Comparison of ENCODE assay signal across 9 cellular contexts in genomic region chr3:193963808-193964516, GRCh38.
DNase-seq lines count a peak whose midpoint lies in the region; ATAC-seq and TF ChIP-seq lines count a peak whose summit lies in the region.
"Had no signal": no experiment of that assay in that cellular context is flagged by ENCODE, and none has a peak within 500 bp of the region (broad histone marks: within the 10 kb centered on the region; RNA-seq: fewer than 3 reads in every experiment).

No MANE protein-coding gene starts in this region.

- H3K36me3 Mint-ChIP-seq in CD14-positive monocyte = no peaks in the 10 kb centered on the region

- no peak for DNase-seq in Right ventricle myocardium inferior (ENCODE audit: missing footprints)
- no peak for DNase-seq in left ventricle myocardium inferior
- DNase-seq in psoas muscle = no peak
- DNase-seq in CD14-positive monocyte (ENCODE audit: low spot score) = no peak
- no peak for DNase-seq in superior temporal gyrus (ENCODE audit: extremely low spot score)
- DNase-seq: amygdala had no signal

- intact Hi-C loops in Right ventricle myocardium inferior (cut with DNase I) = no loop called here
- intact Hi-C loops in left ventricle myocardium inferior (cut with micrococcal nuclease) = no loop called here
- intact Hi-C loops in psoas muscle (cut with DNase I) = no loop called here
- intact Hi-C loops in CD14-positive monocyte (cut with micrococcal nuclease) = no loop called here

- H3K9me3 Mint-ChIP-seq in CD14-positive monocyte = peaks cover 0 to 3% (median 0%) of the 10 kb centered on the region in 7 donors

- peaks cover 45% of the 10 kb centered on the region for H3K27me3 ChIP-seq in left ventricle myocardium inferior (ENCODE audit: low read depth)
- peaks cover 0 to 3% (median 0%) of the 10 kb centered on the region in 3 donors for H3K27me3 ChIP-seq in psoas muscle (ENCODE audit: insufficient read depth in 3 of 3, low read length in 2 of 3)

- H3K4me1 ChIP-seq in left ventricle myocardium inferior (peaks cover 10% of the 10 kb centered on the region), psoas muscle (peaks cover 9% of the 10 kb centered on the region)

- H3K4me3 Mint-ChIP-seq in CD14-positive monocyte = peak overlapping the region in 1 of 2 donors; percentile 7

- no peak for TF ChIP-seq CTCF in left ventricle myocardium inferior (IDR thresholded peaks at IDR 0.05; ENCODE audit: borderline replicate concordance)
- no peak for TF ChIP-seq CTCF in psoas muscle (IDR thresholded peaks at IDR 0.05)
- TF ChIP-seq CTCF in CD14-positive monocyte (IDR thresholded peaks at IDR 0.05) = no peak

- no peak overlapping the region for H3K27ac Mint-ChIP-seq in CD14-positive monocyte

- H3K27me3 Mint-ChIP-seq in CD14-positive monocyte (ENCODE audit: low read depth in 3 of 3) = peaks cover 35 to 64% (median 51%) of the 10 kb centered on the region in 3 donors

- WGBS in psoas muscle, 3 donors = 51 to 74% (median 51%) methylated on average over 7 of the region's 7 CpGs

- ATAC-seq in Right ventricle myocardium inferior = peak; percentile 59
- ATAC-seq in GM21447 (IDR thresholded peaks at IDR 0.05; ENCODE audit: unreplicated experiment) = peak; percentile 84
- ATAC-seq in HG03378 (IDR thresholded peaks at IDR 0.05; ENCODE audit: unreplicated experiment) = peak; percentile 98
- ATAC-seq in psoas muscle = peak in 3 of 4 donors; percentile 68 to 84 (median 82)
- ATAC-seq in SK-N-SH treated with all-trans-retinoic acid at 6 μM for 48 hours = no peak

- H3K4me1 Mint-ChIP-seq in CD14-positive monocyte = peaks cover 3% of the 10 kb centered on the region

- no peaks in the 10 kb centered on the region for H3K36me3 ChIP-seq in left ventricle myocardium inferior
- no peaks in the 10 kb centered on the region for H3K36me3 ChIP-seq in psoas muscle (ENCODE audit: insufficient read depth in 1 of 2, low read depth in 1 of 2)

- H3K9me3 ChIP-seq in left ventricle myocardium inferior (replicated peaks) = no peaks in the 10 kb centered on the region
- no peaks in the 10 kb centered on the region for H3K9me3 ChIP-seq in psoas muscle

- H3K4me3 ChIP-seq in left ventricle myocardium inferior = no peak overlapping the region
- H3K4me3 ChIP-seq in psoas muscle = no peak overlapping the region

- no peak overlapping the region for H3K27ac ChIP-seq in left ventricle myocardium inferior (replicated peaks)
- no peak overlapping the region for H3K27ac ChIP-seq in psoas muscle

TF ChIP-seq in SK-N-SH treated with all-trans-retinoic acid at 6 μM for 48 hours, 23 proteins besides CTCF, POLR2A, EP300 and RAD21:
- TF ChIP-seq TSHZ2 (CRISPR knock-in tag; IDR thresholded peaks at IDR 0.05) (no peak), ESRRG (CRISPR knock-in tag; IDR thresholded peaks at IDR 0.05) (no peak), TCF4 (CRISPR knock-in tag; IDR thresholded peaks at IDR 0.05; ENCODE audit: borderline replicate concordance) (no peak), ARNTL (CRISPR knock-in tag; IDR thresholded peaks at IDR 0.05; ENCODE audit: borderline replicate concordance, low read depth) (no peak), GLIS3 (CRISPR knock-in tag; IDR thresholded peaks at IDR 0.05) (no peak), SNAI2 (CRISPR knock-in tag; IDR thresholded peaks at IDR 0.05) (no peak), ZNF565 (CRISPR knock-in tag; conservative IDR thresholded peaks at IDR 0.05; ENCODE audit: low read depth) (no peak), ZFP3 (CRISPR knock-in tag; IDR thresholded peaks at IDR 0.05) (no peak), OSR1 (CRISPR knock-in tag; IDR thresholded peaks at IDR 0.05) (no peak), POU6F1 (CRISPR knock-in tag; IDR thresholded peaks at IDR 0.05; ENCODE audit: borderline replicate concordance, low read depth) (no peak), ZC3H10 (CRISPR knock-in tag; IDR thresholded peaks at IDR 0.05) (no peak), TOX (CRISPR knock-in tag; IDR thresholded peaks at IDR 0.05; ENCODE audit: borderline replicate concordance) (no peak), PATZ1 (CRISPR knock-in tag; IDR thresholded peaks at IDR 0.05; ENCODE audit: borderline replicate concordance) (no peak), ZFP30 (CRISPR knock-in tag; IDR thresholded peaks at IDR 0.05) (no peak), BACH2 (CRISPR knock-in tag; IDR thresholded peaks at IDR 0.05; ENCODE audit: borderline replicate concordance) (no peak), CSDC2 (CRISPR knock-in tag; IDR thresholded peaks at IDR 0.05) (no peak), RARB (CRISPR knock-in tag; IDR thresholded peaks at IDR 0.05) (no peak), ZNF8 (CRISPR knock-in tag; IDR thresholded peaks at IDR 0.05) (no peak), ISL1 (CRISPR knock-in tag; IDR thresholded peaks at IDR 0.05) (no peak), CREB5 (CRISPR knock-in tag; IDR thresholded peaks at IDR 0.05; ENCODE audit: low read depth) (no peak)
